Comparison of ENCODE assay signal across 8 cellular contexts in the genomic region with DNA sequence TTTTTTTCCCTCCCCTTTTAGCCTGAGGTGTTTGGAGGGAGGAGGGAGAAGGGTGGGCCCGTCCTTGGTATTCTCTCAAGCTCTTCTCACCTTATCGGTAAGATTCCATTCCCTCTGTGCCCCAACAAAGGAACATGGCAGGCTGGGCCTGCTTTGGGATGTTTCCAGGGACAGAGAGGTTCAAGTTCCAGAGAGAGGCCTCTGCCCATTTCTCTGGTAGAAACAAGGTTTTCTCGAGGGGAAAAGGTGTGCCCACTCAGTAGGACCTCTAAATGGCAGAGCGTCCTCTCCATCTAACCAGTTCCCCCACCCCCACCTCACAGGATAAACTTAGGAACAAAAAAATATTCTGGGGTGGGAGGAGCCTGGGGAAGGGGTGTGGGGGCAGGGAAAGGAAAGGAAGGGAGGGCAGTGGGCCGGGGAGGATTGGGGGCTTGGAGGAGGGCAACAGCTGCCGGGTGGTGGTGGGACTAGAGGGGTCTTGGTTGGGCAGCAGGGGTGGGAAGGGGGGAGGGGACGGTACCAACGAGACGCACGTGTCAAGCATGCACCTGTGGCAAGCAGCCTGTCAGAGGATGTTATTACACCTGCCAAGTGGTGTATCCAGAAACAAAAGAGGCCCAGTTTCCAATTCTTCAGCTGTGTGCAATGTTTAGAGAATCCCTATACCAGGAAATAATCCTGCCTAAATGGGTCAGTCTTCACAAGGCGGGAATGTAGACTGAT. TPM values are rescaled to one million over a fixed set of nuclear protein-coding genes. Genes with fewer than 3 reads are reported as not detected.
A peak's percentile ranks its signal among the peaks of the same experiment; 100 is the strongest.
DNase-seq lines count a peak whose midpoint lies in the region; ATAC-seq and TF ChIP-seq lines count a peak whose summit lies in the region.

No MANE protein-coding gene starts in this region.

- peak overlapping the region; percentile 100 for H3K27ac Mint-ChIP-seq in brain

- no peaks in the 10 kb centered on the region for H3K27me3 ChIP-seq in lung (ENCODE audit: control insufficient read depth, insufficient read depth)
- H3K27me3 ChIP-seq in subcutaneous abdominal adipose tissue (ENCODE audit: control insufficient read depth in 5 of 5, insufficient read depth in 4 of 5, low read length in 5 of 5) = no peaks in the 10 kb centered on the region

- H3K27ac ChIP-seq in OCI-LY7 (ENCODE audit: low read depth, low read length, poor library complexity, severe bottlenecking) (peak overlapping the region; percentile 94), lung (ENCODE audit: low read depth in 1 of 2, low read length in 1 of 2) (peak overlapping the region; percentile 51 to 75), subcutaneous abdominal adipose tissue (ENCODE audit: low read depth, low read length) (peak overlapping the region; percentile 100)

- CTCF ChIA-PET in OCI-LY7 (lab: Charles Lee; ENCODE audit: unreplicated experiment) = interaction anchor here (0.9 kb wide), 1 partner anchor 14 kb away, joined by 3 read pairs; no protein-coding TSS in a partner anchor

- peaks cover 14% of the 10 kb centered on the region for H3K27me3 Mint-ChIP-seq in brain

- ATAC-seq in lung (ENCODE audit: insufficient read depth, low FRiP score) (no peak), GM18907 (IDR thresholded peaks at IDR 0.05; ENCODE audit: unreplicated experiment) (no peak), HG02852 (IDR thresholded peaks at IDR 0.05; ENCODE audit: unreplicated experiment) (no peak)

- H3K4me2 ChIP-seq in OCI-LY7 (ENCODE audit: low read length) = peak overlapping the region; percentile 84

- POLR2A ChIA-PET in OCI-LY7 (lab: Charles Lee) = interaction anchor here (0.8 to 3.9 kb wide), 8 partner anchors 15 to 47 kb away, joined by 3 to 26 read pairs (median 4); no protein-coding TSS in a partner anchor

- intact Hi-C loops in OCI-LY7 (cut with micrococcal nuclease; ENCODE audit: unreplicated experiment) = loop anchor here (1.0 to 5.0 kb wide), 6 partner anchors 36 to 978 kb away; a partner anchor contains a TSS

- no peaks in the 10 kb centered on the region for H3K9me2 ChIP-seq in OCI-LY7 (ENCODE audit: insufficient read depth, low read length)

- peak overlapping the region; percentile 98 for H3K4me3 ChIP-seq in OCI-LY7 (ENCODE audit: low read depth, low read length, poor library complexity, severe bottlenecking)
- H3K4me3 ChIP-seq in lung = peak overlapping the region; percentile 65
- H3K4me3 ChIP-seq in subcutaneous abdominal adipose tissue (ENCODE audit: low read depth in 1 of 5, low read length in 5 of 5) = peak overlapping the region; percentile 97 to 99 (median 99)

- peaks cover 39% of the 10 kb centered on the region for H3K36me3 Mint-ChIP-seq in brain

- peaks cover 0 to 14% (median 6%) of the 10 kb centered on the region in 5 experiments for H3K9me3 Mint-ChIP-seq in brain

- H3K4me1 Mint-ChIP-seq in brain = peaks cover 50% of the 10 kb centered on the region

- H3K9ac ChIP-seq in subcutaneous abdominal adipose tissue (ENCODE audit: low read length in 5 of 5) = peak overlapping the region; percentile 99 to 100 (median 99)

- H3K79me2 ChIP-seq in OCI-LY7 (ENCODE audit: insufficient read depth, low read depth, low read length) = peaks cover 60% of the 10 kb centered on the region

- no peaks in the 10 kb centered on the region for H3K9me3 ChIP-seq in OCI-LY7 (ENCODE audit: low read length)
- H3K9me3 ChIP-seq in lung (ENCODE audit: control insufficient read depth in 2 of 2, insufficient read depth in 1 of 2, low read length in 1 of 2) = no peaks in the 10 kb centered on the region
- H3K9me3 ChIP-seq in subcutaneous abdominal adipose tissue (ENCODE audit: control insufficient read depth in 5 of 5, low read length in 5 of 5) = no peaks in the 10 kb centered on the region

- H3K36me3 ChIP-seq in OCI-LY7 (ENCODE audit: insufficient read depth, low read length) = peaks cover 40% of the 10 kb centered on the region
- H3K36me3 ChIP-seq in lung (ENCODE audit: control insufficient read depth in 2 of 2, insufficient read depth in 2 of 2, low read length in 2 of 2) = peaks cover 0 to 9% of the 10 kb centered on the region in 2 donors
- peaks cover 0 to 11% (median 3%) of the 10 kb centered on the region in 5 donors for H3K36me3 ChIP-seq in subcutaneous abdominal adipose tissue (ENCODE audit: control insufficient read depth in 5 of 5, insufficient read depth in 5 of 5, low read length in 5 of 5)

- TF ChIP-seq CTCF in OCI-LY7 (conservative IDR thresholded peaks at IDR 0.05; ENCODE audit: low read length) (no peak), brain (conservative IDR thresholded peaks at IDR 0.05) (no peak), lung (IDR thresholded peaks at IDR 0.05; ENCODE audit: control extremely low read depth, extremely low read depth) (no peak)

- H3K4me3 Mint-ChIP-seq in brain = peak overlapping the region; percentile 93 to 100 (median 97)

- 7 to 11% methylated on average over 11 of the region's 11 CpGs for WGBS in lung, 2 donors

- peaks cover 58% of the 10 kb centered on the region for H3K4me1 ChIP-seq in OCI-LY7 (ENCODE audit: insufficient read depth, low read length, poor library complexity, severe bottlenecking)
- H3K4me1 ChIP-seq in lung (ENCODE audit: control insufficient read depth in 2 of 2, insufficient read depth in 2 of 2, low read length in 2 of 2) = peaks cover 8 to 17% of the 10 kb centered on the region in 2 donors
- H3K4me1 ChIP-seq in subcutaneous abdominal adipose tissue (ENCODE audit: control insufficient read depth in 5 of 5, insufficient read depth in 5 of 5, low read length in 5 of 5) = peaks cover 8 to 60% (median 45%) of the 10 kb centered on the region in 5 donors

- H2AFZ ChIP-seq in OCI-LY7 (ENCODE audit: low read length) = no peak overlapping the region

- peaks cover 4% of the 10 kb centered on the region; the same call in 1 of the 2 replicates for H4K20me1 ChIP-seq in OCI-LY7 (ENCODE audit: insufficient read depth, low read length)

- BruUV-seq in OCI-LY7 (replicated peaks; lab: Mats Ljungman, UMichigan) = no TSS peak

- peak; percentile 61 for DNase-seq in activated CD4-positive, alpha-beta T cell treated with anti-CD3 and anti-CD28 coated beads for 48 hours
- no peak for DNase-seq in activated CD4-positive, alpha-beta T cell treated with anti-CD3 and anti-CD28 coated beads, Interleukin-2, amount 50 U/mL, for 4 hours
- DNase-seq in OCI-LY7 (ENCODE audit: low spot score) = peak; percentile 87
- DNase-seq in lung (ENCODE audit: low spot score) = no peak

RNA-seq across cellular contexts. Expression of a gene that starts 2.1 kb away (rescaled TPM):
- 54.8 and 58.2 TPM in 2 replicates for total RNA-seq in OCI-LY7 (2014; rRNA removed; shearing (Covaris generic))
- total RNA-seq in OCI-LY7 (2022) (393 and 423 TPM in 2 replicates), lung (100 to 1,000 TPM; 134 to 326 TPM)
- polyA plus RNA-seq in brain (ENCODE audit: insufficient read depth, low read depth, low replicate concordance) (363 TPM), lung (100 to 1,000 TPM; 268 to 453 TPM)

Comparison
In these comparisons a context has a peak if more than half of its experiments do, and no peak if none do; other contexts are left out.
1. DNase-seq: peak in activated CD4-positive, alpha-beta T cell treated with anti-CD3 and anti-CD28 coated beads for 48 hours (single experiment) and OCI-LY7 (single experiment); none in activated CD4-positive, alpha-beta T cell treated with anti-CD3 and anti-CD28 coated beads, Interleukin-2, amount 50 U/mL, for 4 hours (0 of 2) and lung (single experiment).
2. Peak in every context shown above with its lines, with median percentiles within 50 percentile points of each other: H3K27ac ChIP-seq and H3K4me3 ChIP-seq.